Comparison of ENCODE assay signal across 28 cellular contexts in genomic region chrX:97498093-97498492, GRCh38.
DNase-seq lines count a peak whose midpoint lies in the region; ATAC-seq, FAIRE-seq and TF ChIP-seq lines count a peak whose summit lies in the region.
"Had no signal": no experiment of that assay in that cellular context is flagged by ENCODE, and none has a peak within 500 bp of the region (broad histone marks: within the 10 kb centered on the region; RNA-seq: fewer than 3 reads in every experiment).

No MANE protein-coding gene starts in this region.

- H3K36me3 ChIP-seq in GM12878 (ENCODE audit: control insufficient read depth in 2 of 2, insufficient read depth in 2 of 2, low read length in 1 of 2) (no peaks in the 10 kb centered on the region), colonic mucosa (no peaks in the 10 kb centered on the region)
- H3K36me3 ChIP-seq: BLaER1 treated with 17β-estradiol and CSF1 and Interleukin-3, amounts not matched to agents 10 nM and 100 nM; HAP-1; prostate gland had no signal

- H3K4me3 ChIP-seq in GM12878 (no peak overlapping the region), colonic mucosa (no peak overlapping the region)
- H3K4me3 ChIP-seq: BLaER1 treated with 17β-estradiol and CSF1 and Interleukin-3, amounts not matched to agents 10 nM and 100 nM; body of pancreas; HAP-1; prostate gland had no signal

- H4K20me1 ChIP-seq in GM12878 (ENCODE audit: control insufficient read depth, insufficient read depth): no peaks in the 10 kb centered on the region
- H4K20me1 ChIP-seq: BLaER1 treated with 17β-estradiol and CSF1 and Interleukin-3, amounts not matched to agents 10 nM and 100 nM had no signal

- ATAC-seq in GM19455 (IDR thresholded peaks at IDR 0.05; ENCODE audit: unreplicated experiment) (peak; percentile 58), HG03469 (IDR thresholded peaks at IDR 0.05; ENCODE audit: unreplicated experiment) (peak; percentile 60), GM12878 (no peak)
- ATAC-seq: activated naive CD8-positive, alpha-beta T cell treated with anti-CD3 and anti-CD28 coated beads, Interleukin-2, amount 50 U/mL, for 24 hours; body of pancreas; naive thymus-derived CD4-positive, alpha-beta T cell; sciatic nerve; stimulated activated effector memory CD8-positive, alpha-beta T cell treated with anti-CD3 and anti-CD28 coated beads, Interleukin-12 subunit alpha, Interleukin-12 subunit beta, amount 100 ng/mL, for 72 hours had no signal

- TF ChIP-seq POLR2A in GM12891 (IDR thresholded peaks at IDR 0.05; ENCODE audit: low read depth, low read length) (no peak), GM12878 (IDR thresholded peaks at IDR 0.05; ENCODE audit: low read depth, low read length) (no peak)

- H3K4me1 ChIP-seq in GM12878 (ENCODE audit: control insufficient read depth, insufficient read depth, low read length) (no peaks in the 10 kb centered on the region), colonic mucosa (no peaks in the 10 kb centered on the region)
- H3K4me1 ChIP-seq: BLaER1 treated with 17β-estradiol and CSF1 and Interleukin-3, amounts not matched to agents 10 nM and 100 nM; body of pancreas; HAP-1; prostate gland had no signal

- no peak overlapping the region for H3K4me2 ChIP-seq in GM12878 (ENCODE audit: control insufficient read depth, insufficient read depth)
- H3K4me2 ChIP-seq: BLaER1 treated with 17β-estradiol and CSF1 and Interleukin-3, amounts not matched to agents 10 nM and 100 nM had no signal

- no peak overlapping the region for H3K9ac ChIP-seq in GM12878 (ENCODE audit: control insufficient read depth, insufficient read depth, low read length)
- no peak overlapping the region for H3K9ac ChIP-seq in colonic mucosa (ENCODE audit: low read depth in 2 of 2, low read length in 2 of 2)
- H3K9ac ChIP-seq: BLaER1 treated with 17β-estradiol and CSF1 and Interleukin-3, amounts not matched to agents 10 nM and 100 nM had no signal

- DNase-seq in GM12891 (ENCODE audit: insufficient read length, low spot score) (no peak), GM12878 (ENCODE audit: low read depth, low spot score) (no peak), colonic mucosa (no peak), AG08396 (ENCODE audit: low spot score) (no peak)
- DNase-seq in activated naive CD4-positive, alpha-beta T cell treated with anti-CD3 and anti-CD28 coated beads, Interleukin-2, amount 50 U/mL, for 16 hours: no peak
- no peak for DNase-seq in stimulated activated CD4-positive, alpha-beta T cell treated with anti-CD3 and anti-CD28 coated beads, Interleukin-4, amount 100 ng/mL, for 1 hour
- DNase-seq: activated CD4-positive, alpha-beta T cell treated with anti-CD3 and anti-CD28 coated beads, Interleukin-2, amount 10 ng/mL, durations not matched to agents 24 days and 14 days; activated gamma-delta T cell; activated naive CD8-positive, alpha-beta T cell treated with anti-CD3 and anti-CD28 coated beads, Interleukin-2, amount 50 U/mL, for 24 hours; activated T-cell treated with anti-CD3 and anti-CD28 coated beads, Interleukin-2, amount 50 U/mL, for 24 hours; body of pancreas; GDM1; IMR-90; naive thymus-derived CD4-positive, alpha-beta T cell; NCI-H1105 treated with DMSO at 0.1 percent for 48 hours; NCI-H2081 treated with DMSO at 0.1 percent for 48 hours; NCI-H748 treated with DMSO at 0.1 percent for 48 hours; stimulated activated CD4-positive, alpha-beta T cell treated with anti-CD3 and anti-CD28 coated beads, Interleukin-12 subunit alpha, Interleukin-12 subunit beta, amount 100 ng/mL, for 4 hours; stimulated activated CD4-positive, alpha-beta T cell treated with anti-CD3 and anti-CD28 coated beads, Interleukin-4, amount 100 ng/mL, for 24 hours; substantia nigra had no signal

- peak; percentile 66 for FAIRE-seq in GM12891 (lab: Jason Lieb, UNC)
- FAIRE-seq in GM12878 (lab: Jason Lieb, UNC): peak; percentile 7
- FAIRE-seq: keratinocyte had no signal

- H3K9me3 ChIP-seq in GM12878 (replicated peaks; ENCODE audit: control insufficient read depth, insufficient read depth, low read length) (no peaks in the 10 kb centered on the region), colonic mucosa (no peaks in the 10 kb centered on the region)
- H3K9me3 ChIP-seq: body of pancreas, HAP-1, prostate gland had no signal

- no peak for TF ChIP-seq RAD21 in GM12878 (IDR thresholded peaks at IDR 0.05; ENCODE audit: insufficient read depth, low read depth, low read length)

- BruUV-seq in GM12878 (replicated peaks; lab: Mats Ljungman, UMichigan): no TSS peak

- no peak overlapping the region for H2AFZ ChIP-seq in GM12878 (ENCODE audit: control insufficient read depth, low read depth, low read length)

- POLR2A ChIA-PET in GM12878 (lab: Charles Lee): no interaction called here

- TF ChIP-seq EP300 in GM12878 (IDR thresholded peaks at IDR 0.05; ENCODE audit: borderline replicate concordance in 1 of 2, control insufficient read depth in 1 of 2, low read depth in 2 of 2, low read length in 2 of 2): no peak

- SMC1A ChIA-PET in GM12878 (lab: Charles Lee; ENCODE audit: uncharacterized antibody, unreplicated experiment): no interaction called here

- CTCF ChIA-PET in GM12878 (lab: Yijun Ruan, JAX): interaction anchor here (0.6 kb wide), 1 partner anchor 51 kb away, joined by 3 read pairs; no protein-coding TSS in a partner anchor

- no peaks in the 10 kb centered on the region for H3K79me2 ChIP-seq in GM12878 (ENCODE audit: control insufficient read depth, insufficient read depth, low read length)

- TF ChIP-seq CTCF in GM12878 (IDR thresholded peaks at IDR 0.05 in 2 of 3, conservative IDR thresholded peaks at IDR 0.05 in 1 of 3; ENCODE audit: control insufficient read depth in 2 of 3, extremely low read depth in 1 of 3, insufficient read depth in 1 of 3, low read depth in 3 of 3, low read length in 3 of 3) (no peak), colonic mucosa (IDR thresholded peaks at IDR 0.05) (no peak)

- intact Hi-C loops in GM12878 (cut with micrococcal nuclease; ENCODE audit: unreplicated experiment) (no loop called here), colonic mucosa (cut with DNase I) (no loop called here)

- RAD21 ChIA-PET in GM12878 (lab: Charles Lee; ENCODE audit: unreplicated experiment): no interaction called here

- no peak overlapping the region for H3K27ac ChIP-seq in GM12878 (ENCODE audit: control insufficient read depth, insufficient read depth)
- H3K27ac ChIP-seq in colonic mucosa: no peak overlapping the region
- H3K27ac ChIP-seq: BLaER1 treated with 17β-estradiol and CSF1 and Interleukin-3, amounts not matched to agents 10 nM and 100 nM; body of pancreas; prostate gland had no signal

- H3K27me3 ChIP-seq in GM12878 (replicated peaks in 1 of 2; ENCODE audit: control insufficient read depth in 2 of 2, insufficient read depth in 2 of 2, low read length in 1 of 2) (no peaks in the 10 kb centered on the region), colonic mucosa (no peaks in the 10 kb centered on the region)
- H3K27me3 ChIP-seq: body of pancreas had no signal

- WGBS in GM12878 (ENCODE audit: insufficient coverage, insufficient replicate concordance, low lambda C conversion rate, missing lambda C conversion rate): 78% methylated on average over 2 of the region's 2 CpGs

- in situ Hi-C loops in GM12878 (cut with MboI): no loop called here

TF ChIP-seq in GM12891, 5 proteins besides CTCF, POLR2A, EP300 and RAD21:
- peak; percentile 22; the same call in 1 of the 2 replicates for TF ChIP-seq SPI1 (IDR thresholded peaks at IDR 0.05; ENCODE audit: low read depth, low read length)
- TF ChIP-seq POLR2AphosphoS5 (IDR thresholded peaks at IDR 0.05; ENCODE audit: low read depth, low read length): no peak

TF ChIP-seq in GM12878, 131 proteins besides CTCF, POLR2A, EP300 and RAD21 (continues in another document):
- TF ChIP-seq STAT3 (IDR thresholded peaks at IDR 0.05; ENCODE audit: low read depth, low read length) (no peak), ELK1 (IDR thresholded peaks at IDR 0.05; ENCODE audit: low read depth, low read length) (no peak), JUND (IDR thresholded peaks at IDR 0.05; ENCODE audit: low read depth, low read length) (no peak)
- TF ChIP-seq, protein P1, sequence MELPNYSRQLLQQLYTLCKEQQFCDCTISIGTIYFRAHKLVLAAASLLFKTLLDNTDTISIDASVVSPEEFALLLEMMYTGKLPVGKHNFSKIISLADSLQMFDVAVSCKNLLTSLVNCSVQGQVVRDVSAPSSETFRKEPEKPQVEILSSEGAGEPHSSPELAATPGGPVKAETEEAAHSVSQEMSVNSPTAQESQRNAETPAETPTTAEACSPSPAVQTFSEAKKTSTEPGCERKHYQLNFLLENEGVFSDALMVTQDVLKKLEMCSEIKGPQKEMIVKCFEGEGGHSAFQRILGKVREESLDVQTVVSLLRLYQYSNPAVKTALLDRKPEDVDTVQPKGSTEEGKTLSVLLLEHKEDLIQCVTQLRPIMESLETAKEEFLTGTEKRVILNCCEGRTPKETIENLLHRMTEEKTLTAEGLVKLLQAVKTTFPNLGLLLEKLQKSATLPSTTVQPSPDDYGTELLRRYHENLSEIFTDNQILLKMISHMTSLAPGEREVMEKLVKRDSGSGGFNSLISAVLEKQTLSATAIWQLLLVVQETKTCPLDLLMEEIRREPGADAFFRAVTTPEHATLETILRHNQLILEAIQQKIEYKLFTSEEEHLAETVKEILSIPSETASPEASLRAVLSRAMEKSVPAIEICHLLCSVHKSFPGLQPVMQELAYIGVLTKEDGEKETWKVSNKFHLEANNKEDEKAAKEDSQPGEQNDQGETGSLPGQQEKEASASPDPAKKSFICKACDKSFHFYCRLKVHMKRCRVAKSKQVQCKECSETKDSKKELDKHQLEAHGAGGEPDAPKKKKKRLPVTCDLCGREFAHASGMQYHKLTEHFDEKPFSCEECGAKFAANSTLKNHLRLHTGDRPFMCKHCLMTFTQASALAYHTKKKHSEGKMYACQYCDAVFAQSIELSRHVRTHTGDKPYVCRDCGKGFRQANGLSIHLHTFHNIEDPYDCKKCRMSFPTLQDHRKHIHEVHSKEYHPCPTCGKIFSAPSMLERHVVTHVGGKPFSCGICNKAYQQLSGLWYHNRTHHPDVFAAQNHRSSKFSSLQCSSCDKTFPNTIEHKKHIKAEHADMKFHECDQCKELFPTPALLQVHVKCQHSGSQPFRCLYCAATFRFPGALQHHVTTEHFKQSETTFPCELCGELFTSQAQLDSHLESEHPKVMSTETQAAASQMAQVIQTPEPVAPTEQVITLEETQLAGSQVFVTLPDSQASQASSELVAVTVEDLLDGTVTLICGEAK (IDR thresholded peaks at IDR 0.05; ENCODE audit: borderline replicate concordance): no peak
